Comparison of ENCODE assay signal across 13 cellular contexts in genomic region chr6:151269318-151269995, GRCh38. TPM values are rescaled to one million over a fixed set of nuclear protein-coding genes. Genes with fewer than 3 reads are reported as not detected.
A peak's percentile ranks its signal among the peaks of the same experiment; 100 is the strongest.
DNase-seq lines count a peak whose midpoint lies in the region; ATAC-seq and TF ChIP-seq lines count a peak whose summit lies in the region.
"Had no signal": no experiment of that assay in that cellular context is flagged by ENCODE, and none has a peak within 500 bp of the region (broad histone marks: within the 10 kb centered on the region; RNA-seq: fewer than 3 reads in every experiment).

No MANE protein-coding gene starts in this region.

- no peak overlapping the region for H3K9ac ChIP-seq in Karpas-422 (ENCODE audit: low read length)

- H3K9me2 ChIP-seq in Karpas-422 (replicated peaks; ENCODE audit: insufficient read depth, low read length) = no peaks in the 10 kb centered on the region

- H3K27me3 ChIP-seq in gastrocnemius medialis = no peaks in the 10 kb centered on the region
- no peaks in the 10 kb centered on the region; the same call in 1 of the 2 replicates for H3K27me3 ChIP-seq in Karpas-422 (ENCODE audit: low read length)

- H3K27ac ChIP-seq in gastrocnemius medialis (peak overlapping the region in 1 of 4 donors; percentile 22), Karpas-422 (ENCODE audit: low read length) (no peak overlapping the region)

- no peak overlapping the region for H3K4me3 ChIP-seq in foreskin fibroblast (ENCODE audit: low read depth in 1 of 2, low read length in 2 of 2)
- no peak overlapping the region for H3K4me3 ChIP-seq in gastrocnemius medialis
- H3K4me3 ChIP-seq in Karpas-422 (ENCODE audit: low read length) = no peak overlapping the region

- H3K4me1 ChIP-seq in gastrocnemius medialis = no peaks in the 10 kb centered on the region
- H3K4me1 ChIP-seq in Karpas-422 (ENCODE audit: low read length) = no peaks in the 10 kb centered on the region

- intact Hi-C loops in gastrocnemius medialis (cut with DNase I; ENCODE audit: low total_unique reads) = no loop called here

- no peaks in the 10 kb centered on the region for H3K9me3 Mint-ChIP-seq in T-helper 2 cell treated with Interferon-gamma antibody and Interleukin-4, amounts not matched to agents 5 μg/mL and 100 μg/mL, for 36 hours
- H3K9me3 Mint-ChIP-seq: activated CD4-positive, alpha-beta memory T cell treated with anti-CD3 and anti-CD28 coated beads, Interleukin-2, amount 10 ng/mL, durations not matched to agents 7 days and 5 days; activated T-helper 2 cell treated with anti-CD3 and anti-CD28 coated beads, Interferon-gamma antibody, Interleukin-2, Interleukin-4, amounts not matched to agents 10 μg/mL and 5 μg/mL and 100 μg/mL, durations not matched to agents 14 hours and 24 hours and 36 hours; brain had no signal

- no peaks in the 10 kb centered on the region for H4K20me1 ChIP-seq in Karpas-422 (ENCODE audit: insufficient read depth, low read depth, low read length)

- no peak for TF ChIP-seq CTCF in foreskin fibroblast (IDR thresholded peaks at IDR 0.05; ENCODE audit: low read depth, low read length)
- no peak for TF ChIP-seq CTCF in gastrocnemius medialis (IDR thresholded peaks at IDR 0.05 in 4 of 5, conservative IDR thresholded peaks at IDR 0.05 in 1 of 5)

- in situ Hi-C loops in gastrocnemius medialis (cut with MboI; ENCODE audit: low sequenced_read_pairs in 4 of 4) = no loop called here

- peak; percentile 62 to 78 for ATAC-seq in gastrocnemius medialis

- H3K27me3 Mint-ChIP-seq in T-helper 2 cell treated with Interferon-gamma antibody and Interleukin-4, amounts not matched to agents 5 μg/mL and 100 μg/mL, for 36 hours (ENCODE audit: low read depth) = peaks cover 14% of the 10 kb centered on the region
- H3K27me3 Mint-ChIP-seq: brain had no signal

- H3K36me3 ChIP-seq in gastrocnemius medialis = no peaks in the 10 kb centered on the region
- H3K36me3 ChIP-seq in Karpas-422 (ENCODE audit: insufficient read depth, low read length) = no peaks in the 10 kb centered on the region

- no peaks in the 10 kb centered on the region for H3K79me2 ChIP-seq in Karpas-422 (ENCODE audit: low read length)

- no peak overlapping the region for H3K4me3 Mint-ChIP-seq in T-helper 2 cell treated with Interferon-gamma antibody and Interleukin-4, amounts not matched to agents 5 μg/mL and 100 μg/mL, for 36 hours
- H3K4me3 Mint-ChIP-seq: activated CD4-positive, alpha-beta memory T cell treated with anti-CD3 and anti-CD28 coated beads, Interleukin-2, amount 10 ng/mL, durations not matched to agents 7 days and 5 days had no signal

- no peak for TF ChIP-seq POLR2A in gastrocnemius medialis (IDR thresholded peaks at IDR 0.05)

- no peaks in the 10 kb centered on the region for H3K9me3 ChIP-seq in gastrocnemius medialis
- no peaks in the 10 kb centered on the region for H3K9me3 ChIP-seq in Karpas-422 (ENCODE audit: low read length)

- no peak overlapping the region for H3K4me2 ChIP-seq in Karpas-422 (ENCODE audit: low read depth, low read length, poor library complexity, severe bottlenecking)

- no peaks in the 10 kb centered on the region for H3K36me3 Mint-ChIP-seq in T-helper 2 cell treated with Interferon-gamma antibody and Interleukin-4, amounts not matched to agents 5 μg/mL and 100 μg/mL, for 36 hours (ENCODE audit: low read depth)

- H2AFZ ChIP-seq in Karpas-422 (ENCODE audit: low read length) = no peak overlapping the region

- DNase-seq in HCEC 1CT = peak; percentile 75
- DNase-seq in amniotic stem cell (lab: John Stamatoyannopoulos, UW) = peak; percentile 37
- DNase-seq in foreskin fibroblast = peak; percentile 84 to 91
- DNase-seq in gastrocnemius medialis = no peak
- no peak for DNase-seq in islet precursor cell
- DNase-seq in Karpas-422 = no peak
- DNase-seq in T-helper 2 cell treated with Interferon-gamma antibody and Interleukin-4, amounts not matched to agents 5 μg/mL and 100 μg/mL, for 36 hours (ENCODE audit: low spot score) = no peak
- DNase-seq: activated CD4-positive, alpha-beta memory T cell treated with anti-CD3 and anti-CD28 coated beads, Interleukin-2, amount 10 ng/mL, durations not matched to agents 7 days and 5 days; Calu3; NCI-H1436; NCI-H526 had no signal

- no peak overlapping the region for H3K27ac Mint-ChIP-seq in T-helper 2 cell treated with Interferon-gamma antibody and Interleukin-4, amounts not matched to agents 5 μg/mL and 100 μg/mL, for 36 hours
- H3K27ac Mint-ChIP-seq: activated CD4-positive, alpha-beta memory T cell treated with anti-CD3 and anti-CD28 coated beads, Interleukin-2, amount 10 ng/mL, durations not matched to agents 7 days and 5 days; activated T-helper 2 cell treated with anti-CD3 and anti-CD28 coated beads, Interferon-gamma antibody, Interleukin-2, Interleukin-4, amounts not matched to agents 10 μg/mL and 5 μg/mL and 100 μg/mL, durations not matched to agents 14 hours and 24 hours and 36 hours had no signal

- peaks cover 1% of the 10 kb centered on the region for H3K4me1 Mint-ChIP-seq in T-helper 2 cell treated with Interferon-gamma antibody and Interleukin-4, amounts not matched to agents 5 μg/mL and 100 μg/mL, for 36 hours (ENCODE audit: low read depth)
- H3K4me1 Mint-ChIP-seq: activated CD4-positive, alpha-beta memory T cell treated with anti-CD3 and anti-CD28 coated beads, Interleukin-2, amount 10 ng/mL, durations not matched to agents 7 days and 5 days had no signal

RNA-seq across cellular contexts. Expression of gene AKAP12, which starts 29.7 kb away (rescaled TPM):
- 10 to 100 TPM in 2 of 4 donors, 1 to 10 TPM in 2; 6.4 to 17.3 (median 9.8) TPM for total RNA-seq in gastrocnemius medialis
- 0.04 TPM in 1 of 2 replicates, not detected in the other for total RNA-seq in Karpas-422 (2014; rRNA removed; shearing (Covaris generic); ENCODE audit: low replicate concordance)

Comparison
In these comparisons a context has a peak if more than half of its experiments do, and no peak if none do; other contexts are left out.
1. DNase-seq: peak in HCEC 1CT (single experiment), amniotic stem cell (single experiment) and foreskin fibroblast (2 of 2); none in gastrocnemius medialis (0 of 2), islet precursor cell (single experiment), Karpas-422 (single experiment) and T-helper 2 cell treated with Interferon-gamma antibody and Interleukin-4, amounts not matched to agents 5 μg/mL and 100 μg/mL, for 36 hours (single experiment).